1 cellular context compared by ENCODE assay signal in genomic region chr17:61383689-61384201, GRCh38.
TF ChIP-seq lines count a peak whose summit lies in the region.

No MANE protein-coding gene starts in this region.

TF ChIP-seq in HepG2, 621 proteins besides CTCF, POLR2A, EP300 and RAD21 (continued from another document):
- 0 out of 2 replicates have a peak, but pooled peaks have one; percentile 39 for TF ChIP-seq HNRNPL (IDR thresholded peaks at IDR 0.05; ENCODE audit: low read depth, low read length)
- TF ChIP-seq HIVEP1 (CRISPR knock-in tag; IDR thresholded peaks at IDR 0.05) = 0 out of 2 replicates have a peak, but pooled peaks have one; percentile 52
